In genomic region chr6:31042801-31043200, GRCh38 we compare ENCODE assay signal across 8 cellular contexts. TPM values are rescaled to one million over a fixed set of nuclear protein-coding genes. Genes with fewer than 3 reads are reported as not detected.
DNase-seq lines count a peak whose midpoint lies in the region; ATAC-seq and FAIRE-seq lines count a peak whose summit lies in the region.

No MANE protein-coding gene starts in this region.

- 16 to 20% (median 16%) methylated on average over 4 of the region's 4 CpGs for WGBS in small intestine, 3 donors

- H3K27ac ChIP-seq in small intestine (ENCODE audit: low read depth in 1 of 2, low read length in 1 of 2) = no peak overlapping the region

- ATAC-seq in HG03280 (IDR thresholded peaks at IDR 0.05; ENCODE audit: unreplicated experiment) = no peak

- no peak overlapping the region for H3K4me3 Mint-ChIP-seq in activated T-cell treated with anti-CD3 and anti-CD28 coated beads, Interleukin-2, amount 50 U/mL, for 24 hours

- no peak overlapping the region for H3K27ac Mint-ChIP-seq in activated T-cell treated with anti-CD3 and anti-CD28 coated beads, Interleukin-2, amount 50 U/mL, for 24 hours

- H3K4me3 ChIP-seq in small intestine (ENCODE audit: low read depth in 1 of 2, low read length in 2 of 2) = no peak overlapping the region

- peaks cover 2% of the 10 kb centered on the region for H3K4me1 Mint-ChIP-seq in activated T-cell treated with anti-CD3 and anti-CD28 coated beads, Interleukin-2, amount 50 U/mL, for 24 hours (ENCODE audit: low read depth)

- peaks cover 31% of the 10 kb centered on the region for H3K27me3 Mint-ChIP-seq in activated T-cell treated with anti-CD3 and anti-CD28 coated beads, Interleukin-2, amount 50 U/mL, for 24 hours

- no peaks in the 10 kb centered on the region for H3K4me1 ChIP-seq in small intestine (ENCODE audit: control insufficient read depth in 2 of 2, insufficient read depth in 1 of 2, low read depth in 1 of 2, low read length in 1 of 2)

- no peak for FAIRE-seq in small intestine (lab: Jason Lieb, UNC)

- no peaks in the 10 kb centered on the region for H3K27me3 ChIP-seq in small intestine (ENCODE audit: control insufficient read depth in 2 of 2, insufficient read depth in 2 of 2, low read length in 2 of 2)

- DNase-seq in NCI-H2171 treated with DMSO at 0.1 percent for 48 hours (lab: John Stamatoyannopoulos, UW) = peak; percentile 4
- DNase-seq in NCI-H2171 (lab: John Stamatoyannopoulos, UW) = no peak
- DNase-seq in MV-4-11 (lab: John Stamatoyannopoulos, UW) = peak; percentile 45
- peak; percentile 36 for DNase-seq in activated T-cell treated with anti-CD3 and anti-CD28 coated beads, Interleukin-2, amount 50 U/mL, for 24 hours
- DNase-seq in globus pallidus (ENCODE audit: low spot score) = peak; percentile 50
- peak; percentile 66 for DNase-seq in small intestine
- no peak for DNase-seq in cerebellar nuclear complex (lab: John Stamatoyannopoulos, UW)

- H3K9me3 ChIP-seq in small intestine (ENCODE audit: control insufficient read depth, low read depth) = no peaks in the 10 kb centered on the region

- H3K36me3 ChIP-seq in small intestine (ENCODE audit: control insufficient read depth in 2 of 2, insufficient read depth in 2 of 2, low read length in 2 of 2) = no peaks in the 10 kb centered on the region

- no peaks in the 10 kb centered on the region for H3K36me3 Mint-ChIP-seq in activated T-cell treated with anti-CD3 and anti-CD28 coated beads, Interleukin-2, amount 50 U/mL, for 24 hours (ENCODE audit: low read depth)

- no peaks in the 10 kb centered on the region for H3K9me3 Mint-ChIP-seq in activated T-cell treated with anti-CD3 and anti-CD28 coated beads, Interleukin-2, amount 50 U/mL, for 24 hours

RNA-seq across cellular contexts. Expression of gene MUC22, which starts 32.5 kb away (rescaled TPM):
- not detected for polyA plus RNA-seq in small intestine

RNA-seq across cellular contexts. Expression of gene MUC21, which starts 59.3 kb away (rescaled TPM):
- polyA plus RNA-seq in small intestine = under 1 TPM; 0.22 to 0.89 (median 0.81) TPM

Comparison
In these comparisons a context has a peak if more than half of its experiments do, and no peak if none do; other contexts are left out.
1. DNase-seq: peak in NCI-H2171 treated with DMSO at 0.1 percent for 48 hours (single experiment), MV-4-11 (single experiment), activated T-cell treated with anti-CD3 and anti-CD28 coated beads, Interleukin-2, amount 50 U/mL, for 24 hours (single experiment), globus pallidus (single experiment) and small intestine (single experiment); none in NCI-H2171 (single experiment) and cerebellar nuclear complex (0 of 2).